In the genomic region with DNA sequence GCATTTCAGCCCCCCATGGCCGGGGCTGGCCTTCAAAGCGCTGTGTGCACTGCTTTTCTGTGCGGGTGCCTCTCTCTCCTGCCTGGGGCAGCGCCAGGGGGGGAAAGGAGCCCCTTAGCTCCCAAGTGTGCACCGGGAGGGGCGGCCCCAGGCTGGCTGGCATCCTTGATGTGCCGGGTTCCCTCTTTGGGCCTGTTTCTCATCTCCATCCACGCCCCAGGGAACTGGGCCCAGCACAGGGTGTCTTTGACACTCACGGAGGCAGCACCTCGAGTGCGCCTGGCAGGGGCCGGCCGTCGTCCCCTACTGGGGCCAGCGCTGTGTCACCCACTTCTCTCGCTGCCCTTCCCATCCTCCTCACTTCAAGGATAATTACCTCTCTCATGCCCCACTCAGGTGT, we compare ENCODE assay signal across 15 cellular contexts.
DNase-seq lines count a peak whose midpoint lies in the region; ATAC-seq lines count a peak whose summit lies in the region.
"Had no signal": no experiment of that assay in that cellular context is flagged by ENCODE, and none has a peak within 500 bp of the region (broad histone marks: within the 10 kb centered on the region; RNA-seq: fewer than 3 reads in every experiment).

No MANE protein-coding gene starts in this region.

- ATAC-seq in stimulated activated naive CD8-positive, alpha-beta T cell treated with anti-CD3 and anti-CD28 coated beads, Interleukin-15, amount 100 ng/mL, for 72 hours = peak; percentile 20
- ATAC-seq in stimulated activated naive CD8-positive, alpha-beta T cell treated with anti-CD3 and anti-CD28 coated beads, Interleukin-15, Interleukin-2, amounts not matched to agents 100 U/mL and 50 U/mL, for 24 hours = no peak
- peak; percentile 7 for ATAC-seq in stimulated activated effector memory CD8-positive, alpha-beta T cell treated with anti-CD3 and anti-CD28 coated beads, Interleukin-12 subunit alpha, Interleukin-12 subunit beta, amount 100 ng/mL, for 72 hours
- no peak for ATAC-seq in GM18517 (IDR thresholded peaks at IDR 0.05; ENCODE audit: unreplicated experiment)
- ATAC-seq: HCT116 had no signal

- WGBS in neuronal stem cell (ENCODE audit: extremely low coverage in 2 of 2, insufficient read length in 2 of 2, insufficient replicate concordance in 1 of 2), 2 donors = no CpG with 5 or more reads among the region's 16 CpGs

- no peak overlapping the region for H4K91ac ChIP-seq in neuronal stem cell (ENCODE audit: low read depth, low read length, poor library complexity)

- H4K8ac ChIP-seq in neuronal stem cell (ENCODE audit: low read depth, low read length) = no peak overlapping the region

- no peaks in the 10 kb centered on the region for H3K36me3 ChIP-seq in neuronal stem cell (replicated peaks in 1 of 2; ENCODE audit: control insufficient read depth in 2 of 2, insufficient read depth in 2 of 2, low read length in 2 of 2)

- no peak overlapping the region for H3K27ac ChIP-seq in neuronal stem cell (replicated peaks; ENCODE audit: low read length)
- H3K27ac ChIP-seq: GM23248 had no signal

- H3K23ac ChIP-seq in neuronal stem cell (ENCODE audit: low read depth, low read length, poor library complexity) = peak overlapping the region; percentile 16

- H2AK5ac ChIP-seq in neuronal stem cell (ENCODE audit: low read depth, low read length) = peak overlapping the region; percentile 40

- H2BK15ac ChIP-seq in neuronal stem cell (ENCODE audit: low read length) = peak overlapping the region; percentile 47

- no peaks in the 10 kb centered on the region for H3K36me3 Mint-ChIP-seq in stimulated activated effector memory CD8-positive, alpha-beta T cell treated with anti-CD3 and anti-CD28 coated beads, Interleukin-12 subunit alpha, Interleukin-12 subunit beta, amount 100 ng/mL, for 72 hours
- H3K36me3 Mint-ChIP-seq: CD4-positive, alpha-beta memory T cell had no signal

- no peak overlapping the region for H2BK120ac ChIP-seq in neuronal stem cell (ENCODE audit: low read depth, low read length)

- no peak overlapping the region for H2BK5ac ChIP-seq in neuronal stem cell (ENCODE audit: low read length)

- H3K14ac ChIP-seq in neuronal stem cell (ENCODE audit: low read length) = no peak overlapping the region

- no peak overlapping the region for H3K4ac ChIP-seq in neuronal stem cell (ENCODE audit: low read length)

- peaks cover 0 to 3% (median 0%) of the 10 kb centered on the region in 3 experiments for H3K27me3 ChIP-seq in neuronal stem cell (ENCODE audit: control insufficient read depth in 3 of 3, insufficient read depth in 3 of 3, low read depth in 1 of 3, low read length in 3 of 3)

- H3K4me1 ChIP-seq in neuronal stem cell (ENCODE audit: control insufficient read depth in 2 of 2, insufficient read depth in 1 of 2, low read depth in 1 of 2, low read length in 2 of 2) = peaks cover 0 to 2% of the 10 kb centered on the region in 2 donors
- H3K4me1 ChIP-seq: Caco-2 had no signal

- no peak for DNase-seq in stimulated activated naive CD8-positive, alpha-beta T cell treated with anti-CD3 and anti-CD28 coated beads, Interleukin-15, amount 100 ng/mL, for 72 hours
- DNase-seq in stimulated activated naive CD8-positive, alpha-beta T cell treated with anti-CD3 and anti-CD28 coated beads, Interleukin-15, Interleukin-2, amounts not matched to agents 100 U/mL and 50 U/mL, for 24 hours = no peak
- DNase-seq in neuronal stem cell (ENCODE audit: low spot score) (no peak), NOMO-1 (lab: John Stamatoyannopoulos, UW; ENCODE audit: unreplicated experiment in 2 of 2) (no peak), posterior cingulate gyrus (no peak)
- DNase-seq in stimulated activated effector memory CD8-positive, alpha-beta T cell treated with anti-CD3 and anti-CD28 coated beads, Interleukin-12 subunit alpha, Interleukin-12 subunit beta, amount 100 ng/mL, for 72 hours (ENCODE audit: low spot score in 2 of 2) = no peak
- DNase-seq: C1 segment of cervical spinal cord; CD4-positive, alpha-beta memory T cell; DMS153; DND-41; GM23248; H9 had no signal

- H3K79me1 ChIP-seq in neuronal stem cell (ENCODE audit: low read depth, low read length) = no peaks in the 10 kb centered on the region

- H3K4me1 Mint-ChIP-seq in stimulated activated naive CD8-positive, alpha-beta T cell treated with anti-CD3 and anti-CD28 coated beads, Interleukin-15, amount 100 ng/mL, for 72 hours = no peaks in the 10 kb centered on the region
- H3K4me1 Mint-ChIP-seq in stimulated activated effector memory CD8-positive, alpha-beta T cell treated with anti-CD3 and anti-CD28 coated beads, Interleukin-12 subunit alpha, Interleukin-12 subunit beta, amount 100 ng/mL, for 72 hours = no peaks in the 10 kb centered on the region
- H3K4me1 Mint-ChIP-seq: CD4-positive, alpha-beta memory T cell had no signal

- no peaks in the 10 kb centered on the region for H3K9me3 Mint-ChIP-seq in stimulated activated naive CD8-positive, alpha-beta T cell treated with anti-CD3 and anti-CD28 coated beads, Interleukin-15, amount 100 ng/mL, for 72 hours
- H3K9me3 Mint-ChIP-seq in stimulated activated effector memory CD8-positive, alpha-beta T cell treated with anti-CD3 and anti-CD28 coated beads, Interleukin-12 subunit alpha, Interleukin-12 subunit beta, amount 100 ng/mL, for 72 hours = no peaks in the 10 kb centered on the region
- H3K9me3 Mint-ChIP-seq: CD4-positive, alpha-beta memory T cell; H9 had no signal

- H3K4me3 ChIP-seq in neuronal stem cell (ENCODE audit: low read length in 2 of 2) = no peak overlapping the region
- H3K4me3 ChIP-seq: GM23248 had no signal

- H3K4me3 Mint-ChIP-seq in stimulated activated naive CD8-positive, alpha-beta T cell treated with anti-CD3 and anti-CD28 coated beads, Interleukin-15, amount 100 ng/mL, for 72 hours = no peak overlapping the region
- no peak overlapping the region for H3K4me3 Mint-ChIP-seq in stimulated activated effector memory CD8-positive, alpha-beta T cell treated with anti-CD3 and anti-CD28 coated beads, Interleukin-12 subunit alpha, Interleukin-12 subunit beta, amount 100 ng/mL, for 72 hours
- H3K4me3 Mint-ChIP-seq: CD4-positive, alpha-beta memory T cell; H9 had no signal

- H3K9ac ChIP-seq in neuronal stem cell (ENCODE audit: low read depth, low read length, poor library complexity) = no peak overlapping the region
- H3K9ac ChIP-seq: GM23248 had no signal

- intact Hi-C loops in posterior cingulate gyrus (cut with DNase I) = no loop called here

- no peak overlapping the region for H2AFZ ChIP-seq in neuronal stem cell (ENCODE audit: low read length)
- H2AFZ ChIP-seq: GM23248 had no signal

- peak overlapping the region; percentile 48 for H3K18ac ChIP-seq in neuronal stem cell (ENCODE audit: low read length)

- H3K9me3 ChIP-seq in neuronal stem cell (replicated peaks in 1 of 2; ENCODE audit: control insufficient read depth in 2 of 2, insufficient read depth in 1 of 2, low read depth in 1 of 2, low read length in 2 of 2) = no peaks in the 10 kb centered on the region
- H3K9me3 ChIP-seq: Caco-2 had no signal

- no peak overlapping the region for H3K4me2 ChIP-seq in neuronal stem cell (ENCODE audit: insufficient read depth, low read length, poor library complexity, severe bottlenecking)

- peaks cover 10% of the 10 kb centered on the region for H3K27me3 Mint-ChIP-seq in stimulated activated naive CD8-positive, alpha-beta T cell treated with anti-CD3 and anti-CD28 coated beads, Interleukin-15, amount 100 ng/mL, for 72 hours

- H2BK12ac ChIP-seq in neuronal stem cell (ENCODE audit: low read length) = no peak overlapping the region

- no peak overlapping the region for H3K27ac Mint-ChIP-seq in stimulated activated naive CD8-positive, alpha-beta T cell treated with anti-CD3 and anti-CD28 coated beads, Interleukin-15, amount 100 ng/mL, for 72 hours
- no peak overlapping the region for H3K27ac Mint-ChIP-seq in stimulated activated effector memory CD8-positive, alpha-beta T cell treated with anti-CD3 and anti-CD28 coated beads, Interleukin-12 subunit alpha, Interleukin-12 subunit beta, amount 100 ng/mL, for 72 hours
- H3K27ac Mint-ChIP-seq: CD4-positive, alpha-beta memory T cell had no signal

Comparison
In these comparisons a context has a peak if more than half of its experiments do, and no peak if none do; other contexts are left out.
1. ATAC-seq: peak in stimulated activated naive CD8-positive, alpha-beta T cell treated with anti-CD3 and anti-CD28 coated beads, Interleukin-15, amount 100 ng/mL, for 72 hours (single experiment) and stimulated activated effector memory CD8-positive, alpha-beta T cell treated with anti-CD3 and anti-CD28 coated beads, Interleukin-12 subunit alpha, Interleukin-12 subunit beta, amount 100 ng/mL, for 72 hours (single experiment); none in stimulated activated naive CD8-positive, alpha-beta T cell treated with anti-CD3 and anti-CD28 coated beads, Interleukin-15, Interleukin-2, amounts not matched to agents 100 U/mL and 50 U/mL, for 24 hours (single experiment) and GM18517 (single experiment).